Comparison of ENCODE assay signal across 2 cellular contexts in genomic region chr5:92899611-92900010, GRCh38.
A peak's percentile ranks its signal among the peaks of the same experiment; 100 is the strongest.
TF ChIP-seq lines count a peak whose summit lies in the region.

No MANE protein-coding gene starts in this region.

TF ChIP-seq in HepG2, 621 proteins besides CTCF, POLR2A, EP300 and RAD21 (continued from another document and continues in another):
- TF ChIP-seq ZNF280B (CRISPR knock-in tag; IDR thresholded peaks at IDR 0.05; ENCODE audit: borderline replicate concordance) (no peak), ZNF317 (CRISPR knock-in tag; IDR thresholded peaks at IDR 0.05) (0 out of 2 replicates have a peak, but pooled peaks have one; percentile 22), SOX6 (IDR thresholded peaks at IDR 0.05) (no peak), SOX6 (CRISPR knock-in tag; IDR thresholded peaks at IDR 0.05) (peak; percentile 55; the same call in 1 of the 2 replicates), FOXK2 (IDR thresholded peaks at IDR 0.05) (no peak), NFE2L2 (IDR thresholded peaks at IDR 0.05; ENCODE audit: low read length) (peak; percentile 52; the same call in 1 of the 2 replicates), RCOR2 (CRISPR knock-in tag; IDR thresholded peaks at IDR 0.05) (peak; percentile 73), HNF4A (CRISPR knock-in tag; IDR thresholded peaks at IDR 0.05) (peak; percentile 30), CEBPZ (IDR thresholded peaks at IDR 0.05; ENCODE audit: low read length) (no peak), DDIT3 (CRISPR knock-in tag; IDR thresholded peaks at IDR 0.05) (no peak), ZNF503 (CRISPR knock-in tag; IDR thresholded peaks at IDR 0.05) (no peak), ZNF274 (CRISPR knock-in tag; IDR thresholded peaks at IDR 0.05) (no peak), BCL6 (CRISPR knock-in tag; IDR thresholded peaks at IDR 0.05) (peak; percentile 37; the same call in 1 of the 2 replicates), ZFP62 (CRISPR knock-in tag; IDR thresholded peaks at IDR 0.05) (no peak), SAP130 (CRISPR knock-in tag; IDR thresholded peaks at IDR 0.05; ENCODE audit: low read depth) (peak; percentile 38; the same call in 1 of the 2 replicates), TAF15 (IDR thresholded peaks at IDR 0.05; ENCODE audit: low read depth, low read length, poor library complexity, severe bottlenecking) (no peak), ZSCAN9 (CRISPR knock-in tag; IDR thresholded peaks at IDR 0.05; ENCODE audit: borderline replicate concordance) (0 out of 2 replicates have a peak, but pooled peaks have one; percentile 57), POGZ (CRISPR knock-in tag; IDR thresholded peaks at IDR 0.05) (peak; percentile 58; the same call in 1 of the 2 replicates), ZNF614 (CRISPR knock-in tag; IDR thresholded peaks at IDR 0.05; ENCODE audit: borderline replicate concordance) (0 out of 2 replicates have a peak, but pooled peaks have one; percentile 42), NFE2 (CRISPR knock-in tag; IDR thresholded peaks at IDR 0.05) (peak; percentile 33; the same call in 1 of the 2 replicates), SRSF4 (IDR thresholded peaks at IDR 0.05; ENCODE audit: low read depth, low read length, poor library complexity, severe bottlenecking) (no peak), MIXL1 (CRISPR knock-in tag; IDR thresholded peaks at IDR 0.05) (0 out of 2 replicates have a peak, but pooled peaks have one; percentile 16), ISX (CRISPR knock-in tag; conservative IDR thresholded peaks at IDR 0.05) (no peak), JDP2 (CRISPR knock-in tag; IDR thresholded peaks at IDR 0.05; ENCODE audit: borderline replicate concordance) (no peak), ZNF432 (CRISPR knock-in tag; IDR thresholded peaks at IDR 0.05; ENCODE audit: borderline replicate concordance) (no peak), ZNF720 (CRISPR knock-in tag; IDR thresholded peaks at IDR 0.05) (no peak), NFIC (IDR thresholded peaks at IDR 0.05; ENCODE audit: low read length) (no peak), ZNF296 (CRISPR knock-in tag; conservative IDR thresholded peaks at IDR 0.05) (no peak), SOX5 (CRISPR knock-in tag; IDR thresholded peaks at IDR 0.05; ENCODE audit: borderline replicate concordance) (peak; percentile 65; the same call in 1 of the 2 replicates), CREM (IDR thresholded peaks at IDR 0.05) (no peak), CREM (CRISPR knock-in tag; IDR thresholded peaks at IDR 0.05) (no peak), MEIS2 (CRISPR knock-in tag; IDR thresholded peaks at IDR 0.05) (no peak), ZKSCAN8 (CRISPR knock-in tag; IDR thresholded peaks at IDR 0.05; ENCODE audit: borderline replicate concordance) (no peak)

TF ChIP-seq in GM12878, 131 proteins besides CTCF, POLR2A, EP300 and RAD21:
- no peak for TF ChIP-seq CUX1 (IDR thresholded peaks at IDR 0.05; ENCODE audit: insufficient replicate concordance, low read depth, low read length)
- TF ChIP-seq BCL11A (IDR thresholded peaks at IDR 0.05; ENCODE audit: low read depth, low read length), result no peak
- no peak for TF ChIP-seq RAD51 (IDR thresholded peaks at IDR 0.05)
- TF ChIP-seq ZBTB11 (CRISPR knock-in tag; IDR thresholded peaks at IDR 0.05), result no peak
- no peak for TF ChIP-seq SIN3A (IDR thresholded peaks at IDR 0.05; ENCODE audit: low read depth, low read length)
- no peak for TF ChIP-seq SP1 (IDR thresholded peaks at IDR 0.05; ENCODE audit: low read depth, low read length)
- TF ChIP-seq NFYA (IDR thresholded peaks at IDR 0.05; ENCODE audit: borderline replicate concordance, low read depth, low read length), result no peak
- TF ChIP-seq CREB1 (IDR thresholded peaks at IDR 0.05; ENCODE audit: low read depth), result no peak
- TF ChIP-seq ZBTB4 (CRISPR knock-in tag; IDR thresholded peaks at IDR 0.05), result no peak
- TF ChIP-seq WRNIP1 (IDR thresholded peaks at IDR 0.05; ENCODE audit: borderline replicate concordance, low read depth, low read length), result no peak
- TF ChIP-seq CBFB (IDR thresholded peaks at IDR 0.05; ENCODE audit: low read depth), result no peak
- TF ChIP-seq SMAD5 (IDR thresholded peaks at IDR 0.05; ENCODE audit: low read depth), result no peak
- TF ChIP-seq NFXL1 (IDR thresholded peaks at IDR 0.05; ENCODE audit: borderline replicate concordance), result no peak
- no peak for TF ChIP-seq NKRF (conservative IDR thresholded peaks at IDR 0.05)
